18 cellular contexts compared by ENCODE assay signal in genomic region chr10:21212275-21212674, GRCh38.
DNase-seq lines count a peak whose midpoint lies in the region; ATAC-seq and TF ChIP-seq lines count a peak whose summit lies in the region.
"Had no signal": no experiment of that assay in that cellular context is flagged by ENCODE, and none has a peak within 500 bp of the region (broad histone marks: within the 10 kb centered on the region; RNA-seq: fewer than 3 reads in every experiment).

No MANE protein-coding gene starts in this region.

- intact Hi-C loops in spleen (cut with DNase I; ENCODE audit: low total_unique reads), result no loop called here

- no peaks in the 10 kb centered on the region for H3K4me1 Mint-ChIP-seq in effector memory CD8-positive, alpha-beta T cell (ENCODE audit: low read depth in 2 of 2)
- H3K4me1 Mint-ChIP-seq: B cell, IgD-negative memory B cell, T-helper 17 cell had no signal

- TF ChIP-seq POLR2A in NB4 (IDR thresholded peaks at IDR 0.05; ENCODE audit: extremely low read depth, insufficient read length), result no peak
- no peak for TF ChIP-seq POLR2A in spleen (IDR thresholded peaks at IDR 0.05)

- no peaks in the 10 kb centered on the region for H3K4me1 ChIP-seq in spleen
- H3K4me1 ChIP-seq: SJSA1 had no signal

- in situ Hi-C loops in KBM-7 (cut with MboI; ENCODE audit: low pct_unique_long_range_greater_than_20kb, low sequenced_read_pairs), result no loop called here

- TF ChIP-seq CTCF in NB4 (IDR thresholded peaks at IDR 0.05; ENCODE audit: low read depth, low read length), result no peak
- TF ChIP-seq CTCF in spleen (IDR thresholded peaks at IDR 0.05 in 8 of 11, conservative IDR thresholded peaks at IDR 0.05 in 3 of 11), result no peak

- H3K9me3 ChIP-seq in spleen, result peaks cover 0 to 9% (median 7%) of the 10 kb centered on the region in 8 donors

- H3K36me3 Mint-ChIP-seq in effector memory CD8-positive, alpha-beta T cell (ENCODE audit: insufficient read depth), result no peaks in the 10 kb centered on the region
- H3K36me3 Mint-ChIP-seq: CD14-positive monocyte, IgD-negative memory B cell had no signal

- 31 to 52% (median 44%) methylated on average over 8 of the region's 8 CpGs for WGBS in spleen, 5 donors

- H3K36me3 ChIP-seq in spleen, result no peaks in the 10 kb centered on the region
- H3K36me3 ChIP-seq: MG63, SJSA1 had no signal

- ATAC-seq in effector memory CD8-positive, alpha-beta T cell (replicated peaks), result no peak
- no peak for ATAC-seq in GM21737 (IDR thresholded peaks at IDR 0.05; ENCODE audit: unreplicated experiment)
- ATAC-seq: T-helper 17 cell had no signal

- H3K4me3 ChIP-seq in NB4 (ENCODE audit: low read depth, low read length) (no peak overlapping the region), spleen (peak overlapping the region in 1 of 8 donors; percentile 25)
- H3K4me3 ChIP-seq: MG63, SJSA1 had no signal

- no peak overlapping the region for H3K27ac Mint-ChIP-seq in effector memory CD8-positive, alpha-beta T cell
- H3K27ac Mint-ChIP-seq: B cell, IgD-negative memory B cell, T-helper 17 cell had no signal

- DNase-seq in KBM-7, result peak; percentile 5
- DNase-seq in NB4 (ENCODE audit: low read depth), result peak; percentile 24
- DNase-seq in SKM-1 (lab: John Stamatoyannopoulos, UW; ENCODE audit: unreplicated experiment), result peak; percentile 62
- DNase-seq in spleen, result no peak
- no peak for DNase-seq in NCI-H510A treated with DMSO at 0.1 percent for 48 hours (lab: John Stamatoyannopoulos, UW)
- DNase-seq in effector memory CD8-positive, alpha-beta T cell, result no peak
- DNase-seq: MG63, NCI-H1105 treated with DMSO at 0.1 percent for 48 hours, NCI-H2029 treated with DMSO at 0.1 percent for 48 hours, NCI-H524, NCI-H82, SW 1271, T-helper 17 cell had no signal

- no peaks in the 10 kb centered on the region for H3K27me3 ChIP-seq in spleen (replicated peaks in 1 of 7)
- H3K27me3 ChIP-seq: MG63, SJSA1 had no signal

- H3K4me3 Mint-ChIP-seq in effector memory CD8-positive, alpha-beta T cell, result no peak overlapping the region
- H3K4me3 Mint-ChIP-seq: B cell, IgD-negative memory B cell, T-helper 17 cell had no signal

- peaks cover 0 to 13% of the 10 kb centered on the region in 2 donors for H3K27me3 Mint-ChIP-seq in effector memory CD8-positive, alpha-beta T cell
- H3K27me3 Mint-ChIP-seq: B cell, IgD-negative memory B cell had no signal

- peaks cover 0 to 9% of the 10 kb centered on the region in 2 donors for H3K9me3 Mint-ChIP-seq in effector memory CD8-positive, alpha-beta T cell

- H3K27ac ChIP-seq in spleen, result peak overlapping the region in 5 of 8 donors; percentile 8 to 78 (median 72)
- H3K27ac ChIP-seq: SJSA1 had no signal

Comparison
In these comparisons a context has a peak if more than half of its experiments do, and no peak if none do; other contexts are left out.
1. DNase-seq: peak in KBM-7 (single experiment), NB4 (single experiment) and SKM-1 (single experiment); none in spleen (single experiment), NCI-H510A treated with DMSO at 0.1 percent for 48 hours (single experiment) and effector memory CD8-positive, alpha-beta T cell (0 of 3).